ENCODE assay signal across 4 cellular contexts in genomic region chrX:103175256-103175655, GRCh38. TPM values are rescaled to one million over a fixed set of nuclear protein-coding genes. Genes with fewer than 3 reads are reported as not detected.
DNase-seq lines count a peak whose midpoint lies in the region; ATAC-seq, FAIRE-seq and TF ChIP-seq lines count a peak whose summit lies in the region.
"Not testable (repeated sequence)": the region's sequence is repeated elsewhere in the genome, so short reads cannot be mapped to it uniquely, and the experiment has no call there.
"Had no signal": no experiment of that assay in that cellular context is flagged by ENCODE, and none has a peak within 500 bp of the region (broad histone marks: within the 10 kb centered on the region; RNA-seq: fewer than 3 reads in every experiment).

No MANE protein-coding gene starts in this region.

- H3K27ac Mint-ChIP-seq in progenitor cell of endocrine pancreas, result not testable (repeated sequence)

- H3K4me3 ChIP-seq in A549; HEK293 (ENCODE audit: low read depth, low read length): not testable (repeated sequence)

- not testable (repeated sequence) for H3K27ac ChIP-seq in A549; HEK293 (ENCODE audit: extremely low read depth, low read depth, low read length)

- not testable (repeated sequence) for H3K9me3 Mint-ChIP-seq in progenitor cell of endocrine pancreas (ENCODE audit: low read depth)

- not testable (repeated sequence) for H3K4me1 Mint-ChIP-seq in progenitor cell of endocrine pancreas (ENCODE audit: low read depth)

- not testable (repeated sequence) for FAIRE-seq in A549 (lab: Jason Lieb, UNC)

- TF ChIP-seq EP300 in A549 (IDR thresholded peaks at IDR 0.05), result not testable (repeated sequence)

- not testable (repeated sequence) for TF ChIP-seq POLR2A in A549 (IDR thresholded peaks at IDR 0.05; ENCODE audit: low read length)

- H3K4me2 ChIP-seq in A549, result not testable (repeated sequence)

- TF ChIP-seq RAD21 in A549 (conservative IDR thresholded peaks at IDR 0.05 in 1 of 2, IDR thresholded peaks at IDR 0.05 in 1 of 2), result not testable (repeated sequence)

- CTCF ChIA-PET in A549 (lab: Yijun Ruan, JAX) (interaction anchor here (0.6 to 3.3 kb wide), 3 partner anchors 171 to 232 kb away, joined by 3 to 26 read pairs (median 6); no protein-coding TSS in a partner anchor), HEK293 (lab: Yijun Ruan, JAX) (interaction anchor here (0.6 to 4.7 kb wide), 7 partner anchors 9 to 848 kb away, joined by 3 to 49 read pairs (median 5); no protein-coding TSS in a partner anchor)

- not testable (repeated sequence) for H3K9me3 ChIP-seq in A549; HEK293 (ENCODE audit: control insufficient read depth, insufficient read depth, low read depth, low read length)

- not testable (repeated sequence) for H3K4me3 Mint-ChIP-seq in progenitor cell of endocrine pancreas (ENCODE audit: low read depth)

- not testable (repeated sequence) for H3K36me3 ChIP-seq in HEK293 (ENCODE audit: control insufficient read depth in 2 of 2, insufficient read depth in 1 of 2, low read length in 2 of 2)

- not testable (repeated sequence) for TF ChIP-seq CTCF in A549 (IDR thresholded peaks at IDR 0.05); HEK293 (tag by site-specific recombination; IDR thresholded peaks at IDR 0.05)
- peak; percentile 10 for TF ChIP-seq CTCF in progenitor cell of endocrine pancreas (IDR thresholded peaks at IDR 0.05; ENCODE audit: unreplicated experiment)

- not testable (repeated sequence) for H3K27me3 Mint-ChIP-seq in progenitor cell of endocrine pancreas

- POLR2A ChIA-PET in A549 (lab: Yijun Ruan, JAX); HEK293 (lab: Yijun Ruan, JAX): not testable (repeated sequence)

- DNase-seq in A549 (ENCODE audit: low read depth in 1 of 2, low spot score in 1 of 2); progenitor cell of endocrine pancreas (ENCODE audit: low spot score, unreplicated experiment): not testable (repeated sequence)

- ATAC-seq in A549, result not testable (repeated sequence)

- not testable (repeated sequence) for H3K36me3 Mint-ChIP-seq in progenitor cell of endocrine pancreas (ENCODE audit: insufficient read depth)

- H3K4me1 ChIP-seq in A549; HEK293 (ENCODE audit: control insufficient read depth, insufficient read depth, low read length): not testable (repeated sequence)

- WGBS in A549 (ENCODE audit: missing lambda C conversion rate), result 93% methylated on average over 2 of the region's 2 CpGs

TF ChIP-seq in A549, 52 proteins besides CTCF, POLR2A, EP300 and RAD21:
- TF ChIP-seq ZC3H11A (IDR thresholded peaks at IDR 0.05), result peak; percentile 51

TF ChIP-seq in HEK293, 187 proteins besides CTCF, POLR2A, EP300 and RAD21 (continues in another document):
- peak; percentile 71 for TF ChIP-seq ZNF555 (tag by site-specific recombination; conservative IDR thresholded peaks at IDR 0.05)
- TF ChIP-seq ZNF433 (tag by site-specific recombination; IDR thresholded peaks at IDR 0.05; ENCODE audit: low read depth), result peak; percentile 44; the same call in 1 of the 2 replicates
- peak; percentile 76; the same call in 1 of the 2 replicates for TF ChIP-seq ZNF394 (tag by site-specific recombination; IDR thresholded peaks at IDR 0.05; ENCODE audit: borderline replicate concordance)
- TF ChIP-seq ZBTB8A (tag by site-specific recombination; IDR thresholded peaks at IDR 0.05), result peak; percentile 41; the same call in 1 of the 2 replicates
- TF ChIP-seq ZNF266 (tag by site-specific recombination; IDR thresholded peaks at IDR 0.05; ENCODE audit: low read depth), result 0 out of 2 replicates have a peak, but pooled peaks have one; percentile 7
- TF ChIP-seq ZNF623 (tag by site-specific recombination; IDR thresholded peaks at IDR 0.05), result peak; percentile 54
- TF ChIP-seq ZNF426 (tag by site-specific recombination; IDR thresholded peaks at IDR 0.05), result peak; percentile 74
- peak; percentile 27; the same call in 1 of the 2 replicates for TF ChIP-seq ZNF654 (tag by site-specific recombination; IDR thresholded peaks at IDR 0.05; ENCODE audit: low read depth)
- TF ChIP-seq ZNF140 (tag by site-specific recombination; IDR thresholded peaks at IDR 0.05), result peak; percentile 31; the same call in 1 of the 2 replicates
- peak; percentile 78 for TF ChIP-seq ZNF518A (tag by site-specific recombination; conservative IDR thresholded peaks at IDR 0.05; ENCODE audit: low read depth)
- peak; percentile 37; the same call in 1 of the 2 replicates for TF ChIP-seq ZNF560 (tag by site-specific recombination; IDR thresholded peaks at IDR 0.05; ENCODE audit: borderline replicate concordance)
- TF ChIP-seq REST (tag by site-specific recombination; IDR thresholded peaks at IDR 0.05), result 0 out of 2 replicates have a peak, but pooled peaks have one; percentile 17

RNA-seq across cellular contexts. Expression of gene BEX4, which starts 39.7 kb away (rescaled TPM):
- 1.7 and 2.4 TPM in 2 replicates for polyA plus RNA-seq in A549 (2011; rRNA removed)
- 0.40 and 0.56 TPM in 2 replicates for polyA plus RNA-seq in A549 (2012; cell fraction: cytosol; rRNA removed)
- polyA plus RNA-seq in A549 (2012; cell fraction: nucleus; rRNA removed), result 0.12 and 0.13 TPM in 2 replicates
- 0.51 to 0.85 TPM (median 0.75 TPM) in 3 replicates for polyA plus RNA-seq in A549 (2017; fragmentation: RNase III; extraction: RNeasy Plus Mini Kit Qiagen cat#74134 plus additional on column Dnase treatment)
- polyA minus RNA-seq in A549 (2011; rRNA and poly(A)+ RNA removed), result not detected in 2 replicates
- 68.1 and 74.9 TPM in 2 replicates for total RNA-seq in progenitor cell of endocrine pancreas
- total RNA-seq: Calu3 had no signal
